17 cellular contexts compared by ENCODE assay signal in the genomic region with DNA sequence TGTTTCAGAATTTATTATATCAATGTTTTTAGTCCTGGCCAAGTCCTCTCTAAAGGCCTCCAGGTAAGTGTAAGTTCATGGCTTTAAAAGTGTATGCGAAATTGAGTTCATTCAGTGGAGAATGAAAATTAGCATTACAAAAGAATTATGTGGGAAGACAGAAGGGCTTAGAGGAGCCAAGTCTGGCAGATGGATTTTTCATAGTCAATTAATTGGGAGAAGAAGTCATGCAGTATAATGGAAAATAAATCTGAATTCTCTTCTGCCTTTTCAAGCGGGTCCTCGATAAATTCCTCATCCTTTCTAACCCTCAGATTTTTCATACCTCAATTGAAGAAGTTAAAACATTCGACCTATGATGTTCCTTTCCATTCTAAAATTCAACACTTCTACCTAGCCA.
DNase-seq lines count a peak whose midpoint lies in the region; FAIRE-seq and TF ChIP-seq lines count a peak whose summit lies in the region.
"Had no signal": no experiment of that assay in that cellular context is flagged by ENCODE, and none has a peak within 500 bp of the region (broad histone marks: within the 10 kb centered on the region; RNA-seq: fewer than 3 reads in every experiment).

No MANE protein-coding gene starts in this region.

- no peak overlapping the region for H3K4ac ChIP-seq in H9 (ENCODE audit: low read depth, low read length)

- H3K9me3 Mint-ChIP-seq in H9 (no peaks in the 10 kb centered on the region), glutamatergic neuron (ENCODE audit: unreplicated experiment) (no peaks in the 10 kb centered on the region)
- H3K9me3 Mint-ChIP-seq in activated T-helper 1 cell treated with anti-CD3 and anti-CD28 coated beads, Interleukin-12 subunit alpha, Interleukin-12 subunit beta, Interleukin-2, Interleukin-4 antibody, amounts not matched to agents 30 ng/mL and 10 ng/mL and 1 ng/mL, durations not matched to agents 14 hours and 24 hours and 36 hours: no peaks in the 10 kb centered on the region

- TF ChIP-seq CTCF in H9 (conservative IDR thresholded peaks at IDR 0.05): no peak
- no peak for TF ChIP-seq CTCF in glutamatergic neuron (IDR thresholded peaks at IDR 0.05; ENCODE audit: partially characterized antibody, unreplicated experiment)

- no peak overlapping the region for H3K9ac ChIP-seq in H9 (ENCODE audit: extremely low read depth, insufficient read length, low read length)

- H4K8ac ChIP-seq in H9 (replicated peaks; ENCODE audit: insufficient read length, low read depth, low read length): no peak overlapping the region

- H3T11ph ChIP-seq in H9 (ENCODE audit: low read length): no peak overlapping the region

- no peak overlapping the region for H2BK5ac ChIP-seq in H9 (ENCODE audit: insufficient read length, low read length)

- H2BK12ac ChIP-seq in H9 (ENCODE audit: insufficient read length, low read depth, low read length): no peak overlapping the region

- no peaks in the 10 kb centered on the region for H3K36me3 Mint-ChIP-seq in H9 (ENCODE audit: insufficient read depth in 1 of 3, low read depth in 3 of 3)
- no peaks in the 10 kb centered on the region for H3K36me3 Mint-ChIP-seq in glutamatergic neuron (ENCODE audit: unreplicated experiment)
- no peaks in the 10 kb centered on the region for H3K36me3 Mint-ChIP-seq in activated T-helper 1 cell treated with anti-CD3 and anti-CD28 coated beads, Interleukin-12 subunit alpha, Interleukin-12 subunit beta, Interleukin-2, Interleukin-4 antibody, amounts not matched to agents 30 ng/mL and 10 ng/mL and 1 ng/mL, durations not matched to agents 14 hours and 24 hours and 36 hours (ENCODE audit: low read depth)
- H3K36me3 Mint-ChIP-seq: CD4-positive, alpha-beta memory T cell had no signal

- H3K27ac Mint-ChIP-seq in H9: peak overlapping the region; percentile 0 to 12 (median 4); a peak in 3 of 7 replicates
- peak overlapping the region; percentile 46 for H3K27ac Mint-ChIP-seq in glutamatergic neuron (ENCODE audit: unreplicated experiment)
- H3K27ac Mint-ChIP-seq in activated T-helper 1 cell treated with anti-CD3 and anti-CD28 coated beads, Interleukin-12 subunit alpha, Interleukin-12 subunit beta, Interleukin-2, Interleukin-4 antibody, amounts not matched to agents 30 ng/mL and 10 ng/mL and 1 ng/mL, durations not matched to agents 14 hours and 24 hours and 36 hours: no peak overlapping the region
- H3K27ac Mint-ChIP-seq: CD4-positive, alpha-beta memory T cell had no signal

- H3K27ac ChIP-seq in H9 (ENCODE audit: insufficient read length, low read depth, low read length): no peak overlapping the region
- H3K27ac ChIP-seq: C4-2B, HL-60 had no signal

- intact Hi-C loops in activated T-helper 1 cell treated with anti-CD3 and anti-CD28 coated beads, Interleukin-12 subunit alpha, Interleukin-12 subunit beta, Interleukin-2, Interleukin-4 antibody, amounts not matched to agents 30 ng/mL and 10 ng/mL and 1 ng/mL, durations not matched to agents 14 hours and 24 hours and 36 hours (cut with micrococcal nuclease): no loop called here

- H3K79me2 ChIP-seq in H9 (ENCODE audit: insufficient read depth, low read length): no peaks in the 10 kb centered on the region

- in situ Hi-C loops in G401 (cut with HindIII; ENCODE audit: low sequenced_read_pairs): no loop called here

- H2AK5ac ChIP-seq in H9 (ENCODE audit: insufficient read length, low read length): no peak overlapping the region

- H3K4me1 ChIP-seq in H9 (ENCODE audit: insufficient read depth, low read length): peaks cover 4% of the 10 kb centered on the region; the same call in 1 of the 2 replicates

- no peak overlapping the region for H2BK120ac ChIP-seq in H9 (ENCODE audit: low read depth, low read length, poor library complexity, severe bottlenecking)

- no peak overlapping the region for H2AFZ ChIP-seq in H9 (ENCODE audit: low read length)

- H4K5ac ChIP-seq in H9 (ENCODE audit: insufficient read length, low read depth, low read length): no peak overlapping the region

- H2BK15ac ChIP-seq in H9 (ENCODE audit: low read depth, low read length): no peak overlapping the region

- H3K9me3 ChIP-seq in H9 (ENCODE audit: control insufficient read depth, low read depth, low read length): no peaks in the 10 kb centered on the region
- H3K9me3 ChIP-seq: BE2C had no signal

- no peak overlapping the region for H2BK20ac ChIP-seq in H9 (ENCODE audit: low read depth, low read length, poor library complexity, severe bottlenecking)

- no peak overlapping the region for H4K91ac ChIP-seq in H9 (ENCODE audit: insufficient read length, low read depth, low read length)

- H3K18ac ChIP-seq in H9 (ENCODE audit: insufficient read length, low read depth, low read length): no peak overlapping the region

- no peak overlapping the region for H3K56ac ChIP-seq in H9 (ENCODE audit: insufficient read length, low read depth, low read length)

- peaks cover 26 to 28% of the 10 kb centered on the region in 2 experiments for H3K4me1 Mint-ChIP-seq in H9
- H3K4me1 Mint-ChIP-seq in glutamatergic neuron (ENCODE audit: low read depth, unreplicated experiment): peaks cover 19% of the 10 kb centered on the region
- no peaks in the 10 kb centered on the region for H3K4me1 Mint-ChIP-seq in activated T-helper 1 cell treated with anti-CD3 and anti-CD28 coated beads, Interleukin-12 subunit alpha, Interleukin-12 subunit beta, Interleukin-2, Interleukin-4 antibody, amounts not matched to agents 30 ng/mL and 10 ng/mL and 1 ng/mL, durations not matched to agents 14 hours and 24 hours and 36 hours (ENCODE audit: low read depth)
- H3K4me1 Mint-ChIP-seq: CD4-positive, alpha-beta memory T cell had no signal

- H4K20me1 ChIP-seq in H9 (ENCODE audit: control insufficient read depth, insufficient read depth, insufficient read length): no peaks in the 10 kb centered on the region

- no peak overlapping the region for H3K4me3 Mint-ChIP-seq in H9
- peak overlapping the region; percentile 16 for H3K4me3 Mint-ChIP-seq in glutamatergic neuron (ENCODE audit: unreplicated experiment)
- H3K4me3 Mint-ChIP-seq in activated T-helper 1 cell treated with anti-CD3 and anti-CD28 coated beads, Interleukin-12 subunit alpha, Interleukin-12 subunit beta, Interleukin-2, Interleukin-4 antibody, amounts not matched to agents 30 ng/mL and 10 ng/mL and 1 ng/mL, durations not matched to agents 14 hours and 24 hours and 36 hours: no peak overlapping the region
- H3K4me3 Mint-ChIP-seq: CD4-positive, alpha-beta memory T cell had no signal

- no CpG with 5 or more reads among the region's 4 CpGs for WGBS in H9 (ENCODE audit: extremely low coverage, insufficient read length, low lambda C conversion rate)

- no peaks in the 10 kb centered on the region for H3K23me2 ChIP-seq in H9 (ENCODE audit: insufficient read length, low read depth, low read length, poor library complexity, severe bottlenecking)

- FAIRE-seq in RCC 7860 (lab: Jason Lieb, UNC): no peak
- FAIRE-seq: A204.1, GM12892, GM19239, H1 had no signal

- H3K27me3 ChIP-seq in H9 (ENCODE audit: insufficient read depth, low read length): no peaks in the 10 kb centered on the region
- H3K27me3 ChIP-seq: BE2C had no signal

- H3K14ac ChIP-seq in H9 (ENCODE audit: insufficient read depth, low read length): no peak overlapping the region

- H3K4me2 ChIP-seq in H9 (ENCODE audit: insufficient read depth, insufficient read length, low read length): no peak overlapping the region

- H3K79me1 ChIP-seq in H9 (ENCODE audit: insufficient read depth, low read depth, low read length, poor library complexity, severe bottlenecking): no peaks in the 10 kb centered on the region

- H3K23ac ChIP-seq in H9 (ENCODE audit: insufficient read length, low read depth, low read length): no peak overlapping the region

- no peaks in the 10 kb centered on the region for H3K27me3 Mint-ChIP-seq in H9 (ENCODE audit: low read depth)
- no peaks in the 10 kb centered on the region for H3K27me3 Mint-ChIP-seq in glutamatergic neuron (ENCODE audit: unreplicated experiment)
- no peaks in the 10 kb centered on the region for H3K27me3 Mint-ChIP-seq in activated T-helper 1 cell treated with anti-CD3 and anti-CD28 coated beads, Interleukin-12 subunit alpha, Interleukin-12 subunit beta, Interleukin-2, Interleukin-4 antibody, amounts not matched to agents 30 ng/mL and 10 ng/mL and 1 ng/mL, durations not matched to agents 14 hours and 24 hours and 36 hours (ENCODE audit: insufficient read depth)
- H3K27me3 Mint-ChIP-seq: CD4-positive, alpha-beta memory T cell had no signal

- DNase-seq in G401 (ENCODE audit: low spot score): peak; percentile 80
- DNase-seq in H9: no peak
- peak; percentile 32 for DNase-seq in NCI-H69 (lab: John Stamatoyannopoulos, UW)
- no peak for DNase-seq in glutamatergic neuron
- no peak for DNase-seq in dedifferentiated amniotic fluid mesenchymal stem cell (ENCODE audit: extremely low spot score)
- no peak for DNase-seq in activated T-helper 1 cell treated with anti-CD3 and anti-CD28 coated beads, Interleukin-12 subunit alpha, Interleukin-12 subunit beta, Interleukin-2, Interleukin-4 antibody, amounts not matched to agents 30 ng/mL and 10 ng/mL and 1 ng/mL, durations not matched to agents 14 hours and 24 hours and 36 hours (ENCODE audit: low spot score)
- DNase-seq in RCC 7860 (ENCODE audit: low spot score): no peak
- DNase-seq: BE2C; CD4-positive, alpha-beta memory T cell; DMS79 treated with DMSO at 0.1 percent for 48 hours; GDM1 had no signal

Comparison
In these comparisons a context has a peak if more than half of its experiments do, and no peak if none do; other contexts are left out.
1. DNase-seq: peak in G401 (single experiment) and NCI-H69 (single experiment); none in H9 (single experiment), glutamatergic neuron (single experiment), dedifferentiated amniotic fluid mesenchymal stem cell (single experiment), activated T-helper 1 cell treated with anti-CD3 and anti-CD28 coated beads, Interleukin-12 subunit alpha, Interleukin-12 subunit beta, Interleukin-2, Interleukin-4 antibody, amounts not matched to agents 30 ng/mL and 10 ng/mL and 1 ng/mL, durations not matched to agents 14 hours and 24 hours and 36 hours (single experiment) and RCC 7860 (single experiment).